In genomic region chr4:151129801-151130200, GRCh38 we compare ENCODE assay signal across 15 cellular contexts.
"Had no signal": no experiment of that assay in that cellular context is flagged by ENCODE, and none has a peak within 500 bp of the region (broad histone marks: within the 10 kb centered on the region; RNA-seq: fewer than 3 reads in every experiment).

No MANE protein-coding gene starts in this region.

- H3K36me3 ChIP-seq: ovary had no signal

- ATAC-seq: naive thymus-derived CD8-positive, alpha-beta T cell had no signal

- H3K4me3 ChIP-seq: ovary, thyroid gland had no signal

- FAIRE-seq: frontal cortex had no signal

- H3K27me3 ChIP-seq: ovary, thyroid gland had no signal

- DNase-seq: activated CD4-positive, alpha-beta T cell treated with anti-CD3 and anti-CD28 coated beads for 1 hour; activated CD4-positive, alpha-beta T cell treated with anti-CD3 and anti-CD28 coated beads, Interleukin-2, amount 50 U/mL, for 4 hours; effector memory CD4-positive, alpha-beta T cell; head of caudate nucleus; mesendoderm; naive thymus-derived CD8-positive, alpha-beta T cell; ovary; stimulated activated CD8-positive, alpha-beta memory T cell treated with anti-CD3 and anti-CD28 coated beads, Interleukin-4, amount 100 ng/mL, for 48 hours; stimulated activated naive CD4-positive, alpha-beta T cell; SW 1271; T-helper 2 cell; thyroid gland; WERI-Rb-1 had no signal

- H3K9me3 ChIP-seq: ovary, thyroid gland had no signal

- H3K4me1 ChIP-seq: thyroid gland had no signal

- H3K27ac ChIP-seq: epithelial cell of prostate, ovary, thyroid gland, WERI-Rb-1 had no signal
